In the genomic region with DNA sequence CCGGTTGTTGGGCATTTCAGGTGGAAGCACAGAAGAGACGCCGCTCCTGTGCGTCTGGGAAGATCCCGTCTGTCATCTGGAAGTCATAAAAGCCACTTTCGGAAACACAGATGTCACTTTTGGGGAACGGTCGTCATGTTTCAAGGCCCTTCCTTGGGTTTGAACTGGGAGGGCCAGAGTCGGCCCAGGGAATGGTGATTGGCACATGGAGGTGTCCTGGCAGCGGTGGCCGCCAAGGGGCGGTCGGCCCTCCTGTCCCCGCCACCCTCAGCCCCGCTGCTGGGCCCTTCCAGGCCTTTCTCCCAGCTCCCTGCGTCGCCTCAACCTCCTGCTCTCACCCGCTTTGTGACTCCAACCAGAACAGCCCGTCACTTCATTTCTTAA, we compare ENCODE assay signal across 6 cellular contexts.
"Had no signal": no experiment of that assay in that cellular context is flagged by ENCODE, and none has a peak within 500 bp of the region (broad histone marks: within the 10 kb centered on the region; RNA-seq: fewer than 3 reads in every experiment).

No MANE protein-coding gene starts in this region.

- H3K79me2 ChIP-seq: parathyroid adenoma had no signal

- H3K9me3 ChIP-seq: colonic mucosa, gastroesophageal sphincter, left lung, uterus had no signal

- H3K4me3 ChIP-seq: colonic mucosa, gastroesophageal sphincter, left lung, uterus had no signal

- H3K4me1 ChIP-seq: colonic mucosa, gastroesophageal sphincter, parathyroid adenoma, uterus had no signal

- H2AFZ ChIP-seq: parathyroid adenoma had no signal

- DNase-seq: activated CD8-positive, alpha-beta memory T cell treated with anti-CD3 and anti-CD28 coated beads for 24 hours; left lung had no signal

- H3K27me3 ChIP-seq: colonic mucosa, uterus had no signal

- H3K36me3 ChIP-seq: colonic mucosa, gastroesophageal sphincter, left lung, uterus had no signal

- H3K27ac ChIP-seq: colonic mucosa, gastroesophageal sphincter, left lung, parathyroid adenoma, uterus had no signal

- H3K9ac ChIP-seq: parathyroid adenoma had no signal
